In genomic region chr2:20588918-20589871, GRCh38 we compare ENCODE assay signal across 21 cellular contexts.
A peak's percentile ranks its signal among the peaks of the same experiment; 100 is the strongest.
DNase-seq lines count a peak whose midpoint lies in the region; ATAC-seq and TF ChIP-seq lines count a peak whose summit lies in the region.
"Had no signal": no experiment of that assay in that cellular context is flagged by ENCODE, and none has a peak within 500 bp of the region (broad histone marks: within the 10 kb centered on the region; RNA-seq: fewer than 3 reads in every experiment).

No MANE protein-coding gene starts in this region.

- H3K9ac ChIP-seq in neural progenitor cell: no peak overlapping the region

- H2AFZ ChIP-seq in neural progenitor cell (replicated peaks): no peak overlapping the region

- H3K9me3 ChIP-seq in neural progenitor cell (ENCODE audit: low read depth): no peaks in the 10 kb centered on the region
- H3K9me3 ChIP-seq in upper lobe of right lung: no peaks in the 10 kb centered on the region
- H3K9me3 ChIP-seq: esophagus muscularis mucosa, thoracic aorta had no signal

- peaks cover 41% of the 10 kb centered on the region for H3K4me1 Mint-ChIP-seq in neural progenitor cell

- no peaks in the 10 kb centered on the region for H3F3A ChIP-seq in neural progenitor cell (ENCODE audit: low read depth)

- TF ChIP-seq CTCF in coronary artery (IDR thresholded peaks at IDR 0.05): no peak
- TF ChIP-seq CTCF in neural progenitor cell (IDR thresholded peaks at IDR 0.05): no peak
- no peak for TF ChIP-seq CTCF in upper lobe of right lung (IDR thresholded peaks at IDR 0.05)

- H3K27ac ChIP-seq in coronary artery: no peak overlapping the region
- H3K27ac ChIP-seq in neural progenitor cell: no peak overlapping the region
- no peak overlapping the region for H3K27ac ChIP-seq in upper lobe of right lung
- H3K27ac ChIP-seq: brain microvascular endothelial cell, esophagus muscularis mucosa, thoracic aorta had no signal

- peaks cover 23% of the 10 kb centered on the region for H3K27me3 Mint-ChIP-seq in neural progenitor cell (ENCODE audit: insufficient read depth, low read depth)
- H3K27me3 Mint-ChIP-seq: activated naive CD8-positive, alpha-beta T cell had no signal

- ATAC-seq in Right ventricle myocardium inferior (no peak), left ventricle myocardium superior (no peak), upper lobe of right lung (no peak), GM21723 (IDR thresholded peaks at IDR 0.05; ENCODE audit: unreplicated experiment) (no peak), GM18870 (IDR thresholded peaks at IDR 0.05; ENCODE audit: unreplicated experiment) (no peak)

- no peak overlapping the region for H3K4me3 Mint-ChIP-seq in neural progenitor cell
- H3K4me3 Mint-ChIP-seq: activated naive CD8-positive, alpha-beta T cell; CD8-positive, alpha-beta memory T cell; naive B cell had no signal

- H3K4me1 ChIP-seq in neural progenitor cell (peaks cover 9% of the 10 kb centered on the region), upper lobe of right lung (peaks cover 52% of the 10 kb centered on the region)

- intact Hi-C loops in Right ventricle myocardium inferior (cut with DNase I): no loop called here
- intact Hi-C loops in left ventricle myocardium superior (cut with micrococcal nuclease): no loop called here
- intact Hi-C loops in upper lobe of right lung (cut with DNase I): no loop called here

- DNase-seq in Right ventricle myocardium inferior (ENCODE audit: missing footprints) (peak; percentile 74), left ventricle myocardium superior (no peak), coronary artery (ENCODE audit: low spot score) (peak; percentile 60), neural progenitor cell (ENCODE audit: low spot score) (no peak), upper lobe of right lung (peak; percentile 47), SW 1271 (lab: John Stamatoyannopoulos, UW) (no peak)
- DNase-seq: activated CD4-positive, alpha-beta T cell treated with anti-CD3 and anti-CD28 coated beads for 48 hours; brain microvascular endothelial cell; DMS79 treated with DMSO at 0.1 percent for 48 hours; GOT3; naive B cell; NCI-H1694; NCI-H2227 treated with DMSO at 0.1 percent for 48 hours had no signal

- H3K79me2 ChIP-seq in neural progenitor cell (ENCODE audit: low read depth): no peaks in the 10 kb centered on the region

- H3K4me3 ChIP-seq in coronary artery (no peak overlapping the region), neural progenitor cell (no peak overlapping the region), upper lobe of right lung (no peak overlapping the region)
- H3K4me3 ChIP-seq: esophagus muscularis mucosa, lung, skin epidermis, thoracic aorta had no signal

- H3K36me3 ChIP-seq in neural progenitor cell (no peaks in the 10 kb centered on the region), upper lobe of right lung (no peaks in the 10 kb centered on the region)
- H3K36me3 ChIP-seq: brain microvascular endothelial cell, thoracic aorta had no signal

- H3K36me3 Mint-ChIP-seq in neural progenitor cell: no peaks in the 10 kb centered on the region

- H4K20me1 ChIP-seq in neural progenitor cell (ENCODE audit: low read depth): no peaks in the 10 kb centered on the region

- H3K27me3 ChIP-seq in neural progenitor cell (peaks cover 16% of the 10 kb centered on the region), upper lobe of right lung (no peaks in the 10 kb centered on the region)
- H3K27me3 ChIP-seq: brain microvascular endothelial cell, esophagus muscularis mucosa had no signal

- peaks cover 2% of the 10 kb centered on the region for H3K9me3 Mint-ChIP-seq in neural progenitor cell
- H3K9me3 Mint-ChIP-seq: CD8-positive, alpha-beta memory T cell; naive B cell had no signal

- H3K4me2 ChIP-seq in neural progenitor cell: no peak overlapping the region

- peak overlapping the region; percentile 67 for H3K27ac Mint-ChIP-seq in neural progenitor cell
- H3K27ac Mint-ChIP-seq: activated naive CD8-positive, alpha-beta T cell had no signal

Comparison
In these comparisons a context has a peak if more than half of its experiments do, and no peak if none do; other contexts are left out.
1. DNase-seq: peak in Right ventricle myocardium inferior (single experiment), coronary artery (single experiment) and upper lobe of right lung (single experiment); none in left ventricle myocardium superior (single experiment), neural progenitor cell (single experiment) and SW 1271 (0 of 2).